22 cellular contexts compared by ENCODE assay signal in the genomic region with DNA sequence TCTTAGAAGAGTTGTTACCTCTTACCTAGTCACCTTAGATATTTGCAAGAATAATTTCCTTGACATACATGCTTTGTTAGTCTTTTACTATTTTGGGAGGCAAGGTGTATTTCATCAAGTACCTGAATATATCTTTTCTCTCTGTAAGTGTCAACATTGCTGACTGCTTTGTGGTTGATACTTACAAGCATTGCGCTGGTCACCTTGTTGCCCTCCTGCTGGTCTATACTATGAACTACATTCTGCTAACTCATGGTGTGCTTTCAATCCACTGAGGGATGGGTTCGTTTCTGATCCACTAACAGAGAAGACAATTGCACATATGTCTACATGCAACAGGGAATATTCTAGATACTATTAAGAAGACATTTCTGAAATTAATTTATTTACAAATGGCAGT.
DNase-seq lines count a peak whose midpoint lies in the region; ATAC-seq, FAIRE-seq and TF ChIP-seq lines count a peak whose summit lies in the region.
"Had no signal": no experiment of that assay in that cellular context is flagged by ENCODE, and none has a peak within 500 bp of the region (broad histone marks: within the 10 kb centered on the region; RNA-seq: fewer than 3 reads in every experiment).

No MANE protein-coding gene starts in this region.

- H2BK5ac ChIP-seq in H1 (ENCODE audit: low read depth, low read length): no peak overlapping the region

- H3K27ac ChIP-seq in H1 (ENCODE audit: low read depth, low read length): no peak overlapping the region
- H3K27ac ChIP-seq in Karpas-422 (ENCODE audit: low read length): no peak overlapping the region
- H3K27ac ChIP-seq: HL-60, left lung had no signal

- H3K4me3 ChIP-seq in NT2/D1 (ENCODE audit: insufficient read length, low read depth) (no peak overlapping the region), H1 (ENCODE audit: extremely low read depth in 1 of 4, insufficient read depth in 2 of 4, low read depth in 3 of 4, low read length in 4 of 4) (no peak overlapping the region), Karpas-422 (ENCODE audit: low read length) (no peak overlapping the region)
- H3K4me3 ChIP-seq: left lung had no signal

- H3K27me3 ChIP-seq in NT2/D1 (ENCODE audit: insufficient read depth, insufficient read length) (no peaks in the 10 kb centered on the region), H1 (replicated peaks in 1 of 4; ENCODE audit: control insufficient read depth in 3 of 4, extremely low read depth in 1 of 4, insufficient read depth in 3 of 4, low read length in 3 of 4) (no peaks in the 10 kb centered on the region), Karpas-422 (ENCODE audit: low read length) (no peaks in the 10 kb centered on the region)
- H3K27me3 ChIP-seq: left lung had no signal

- H2AFZ ChIP-seq in H1 (ENCODE audit: low read length) (no peak overlapping the region), Karpas-422 (ENCODE audit: low read length) (no peak overlapping the region)

- no peak overlapping the region for H4K91ac ChIP-seq in H1 (replicated peaks; ENCODE audit: insufficient read length, low read length)

- H3K9me3 Mint-ChIP-seq in type B pancreatic cell: no peaks in the 10 kb centered on the region

- H3K4me1 ChIP-seq in NT2/D1 (ENCODE audit: insufficient read depth, insufficient read length): no peaks in the 10 kb centered on the region
- H3K4me1 ChIP-seq in H1 (replicated peaks in 1 of 4; ENCODE audit: control insufficient read depth in 3 of 4, insufficient read depth in 4 of 4, low read length in 3 of 4): no peaks in the 10 kb centered on the region
- no peaks in the 10 kb centered on the region for H3K4me1 ChIP-seq in Karpas-422 (ENCODE audit: low read length)
- H3K4me1 ChIP-seq: left lung had no signal

- no peaks in the 10 kb centered on the region for H3K36me3 Mint-ChIP-seq in type B pancreatic cell
- H3K36me3 Mint-ChIP-seq: CD4-positive, CD25-positive, alpha-beta regulatory T cell had no signal

- H4K8ac ChIP-seq in H1 (ENCODE audit: extremely low read depth, insufficient read depth, low read length): no peak overlapping the region

- no peak overlapping the region for H3K4me3 Mint-ChIP-seq in type B pancreatic cell
- H3K4me3 Mint-ChIP-seq: CD4-positive, CD25-positive, alpha-beta regulatory T cell had no signal

- H3K9me3 ChIP-seq in NT2/D1 (ENCODE audit: insufficient read depth, low read length) (no peaks in the 10 kb centered on the region), H1 (ENCODE audit: insufficient read depth in 2 of 2, low read depth in 1 of 2, low read length in 1 of 2) (peaks cover 0 to 2% of the 10 kb centered on the region in 2 experiments; a peak in 1 of 4 replicates), Karpas-422 (ENCODE audit: low read length) (peaks cover 42% of the 10 kb centered on the region)
- H3K9me3 ChIP-seq: left lung had no signal

- peak; percentile 0 for DNase-seq in SIG-M5 treated with dmso at 0.1 percent for 504 hours (lab: John Stamatoyannopoulos, UW; ENCODE audit: unreplicated experiment)
- DNase-seq in SIG-M5 (lab: John Stamatoyannopoulos, UW): no peak
- DNase-seq in NT2/D1 (ENCODE audit: low read depth, low spot score): peak; percentile 11
- no peak for DNase-seq in H1 (ENCODE audit: low read depth in 1 of 2, low spot score in 2 of 2)
- DNase-seq in type B pancreatic cell (ENCODE audit: extremely low spot score, unreplicated experiment): no peak
- DNase-seq in Karpas-422: no peak
- no peak for DNase-seq in nucleus accumbens (lab: John Stamatoyannopoulos, UW)
- DNase-seq: activated CD4-positive, alpha-beta T cell treated with anti-CD3 and anti-CD28 coated beads, Interleukin-2, amount 50 U/mL, for 48 hours; activated naive CD4-positive, alpha-beta T cell; activated T-cell treated with anti-CD3 and anti-CD28 coated beads for 4 hours; CD4-positive, CD25-positive, alpha-beta regulatory T cell; effector CD4-positive, alpha-beta T cell; left lung; NCI-H2029; NCI-H526; small intestine; stimulated activated CD4-positive, alpha-beta T cell treated with anti-CD3 and anti-CD28 coated beads, Interleukin-4, amount 100 ng/mL, for 1 hour; T-helper 1 cell had no signal

- no peaks in the 10 kb centered on the region for H3K36me3 ChIP-seq in NT2/D1 (ENCODE audit: insufficient read depth, insufficient read length, low read length)
- H3K36me3 ChIP-seq in H1 (ENCODE audit: control insufficient read depth in 2 of 4, insufficient read depth in 4 of 4, low read length in 3 of 4): no peaks in the 10 kb centered on the region
- H3K36me3 ChIP-seq in Karpas-422 (ENCODE audit: insufficient read depth, low read length): no peaks in the 10 kb centered on the region
- H3K36me3 ChIP-seq: left lung had no signal

- peaks cover 3% of the 10 kb centered on the region for H3K27me3 Mint-ChIP-seq in type B pancreatic cell
- H3K27me3 Mint-ChIP-seq: CD4-positive, CD25-positive, alpha-beta regulatory T cell had no signal

- no peak overlapping the region for H2BK15ac ChIP-seq in H1 (ENCODE audit: low read length)

- TF ChIP-seq EP300 in H1 (IDR thresholded peaks at IDR 0.05; ENCODE audit: borderline replicate concordance in 1 of 2, low read depth in 2 of 2, low read length in 2 of 2): no peak

- CTCF ChIA-PET in H1 (lab: Charles Lee; ENCODE audit: partially characterized antibody): no interaction called here

- no peak overlapping the region for H3K18ac ChIP-seq in H1 (ENCODE audit: extremely low read depth, low read length)

- no peak overlapping the region for H3K4ac ChIP-seq in H1 (replicated peaks; ENCODE audit: insufficient read length, low read depth, low read length)

- FAIRE-seq in H1 (lab: Jason Lieb, UNC): peak; percentile 85
- FAIRE-seq: RCC 7860, small intestine, urothelium cell line had no signal

- no peaks in the 10 kb centered on the region for H3K9me2 ChIP-seq in Karpas-422 (replicated peaks; ENCODE audit: insufficient read depth, low read length)

- H2AK5ac ChIP-seq in H1 (ENCODE audit: low read depth, low read length): no peak overlapping the region

- no peak overlapping the region for H3K14ac ChIP-seq in H1 (ENCODE audit: insufficient read length)

- no peak for ATAC-seq in GM19035 (IDR thresholded peaks at IDR 0.05; ENCODE audit: unreplicated experiment)
- ATAC-seq: left lung had no signal

- peak in 1 of 2 experiments; percentile 30; a peak in 3 of 4 replicates for TF ChIP-seq RAD21 in H1 (IDR thresholded peaks at IDR 0.05 in 1 of 2, conservative IDR thresholded peaks at IDR 0.05 in 1 of 2; ENCODE audit: low read depth in 2 of 2, low read length in 2 of 2)

- H2BK120ac ChIP-seq in H1 (replicated peaks; ENCODE audit: low read depth, low read length): no peak overlapping the region

- TF ChIP-seq POLR2A in H1 (IDR thresholded peaks at IDR 0.05; ENCODE audit: control extremely low read depth in 1 of 2, low read depth in 2 of 2, low read length in 2 of 2): no peak

- no peak overlapping the region for H3K23ac ChIP-seq in H1 (ENCODE audit: insufficient read length)

- POLR2A ChIA-PET in H1 (lab: Charles Lee; ENCODE audit: partially characterized antibody): no interaction called here

- TF ChIP-seq CTCF in H1 (IDR thresholded peaks at IDR 0.05; ENCODE audit: control extremely low read depth in 1 of 3, insufficient read depth in 1 of 3, low read depth in 1 of 3, low read length in 3 of 3) (peak in 1 of 3 experiments; percentile 46; a peak in 1 of 4 replicates), type B pancreatic cell (conservative IDR thresholded peaks at IDR 0.05) (peak; percentile 60)

- 88% methylated on average over 2 of the region's 2 CpGs; no CpG with 5 or more reads in 1 of the 2 experiments for WGBS in H1 (ENCODE audit: extremely low coverage in 1 of 2, insufficient coverage in 1 of 2, insufficient read length in 1 of 2, insufficient replicate concordance in 2 of 2, low coverage in 1 of 2, low lambda C conversion rate in 2 of 2, missing lambda C conversion rate in 1 of 2), 2 experiments

- no peaks in the 10 kb centered on the region for H3K4me1 Mint-ChIP-seq in type B pancreatic cell (ENCODE audit: unreplicated experiment)
- H3K4me1 Mint-ChIP-seq: CD4-positive, CD25-positive, alpha-beta regulatory T cell had no signal

- H3K79me2 ChIP-seq in H1 (ENCODE audit: control insufficient read depth in 1 of 2, insufficient read depth in 2 of 2, low read length in 2 of 2): no peaks in the 10 kb centered on the region
- no peaks in the 10 kb centered on the region for H3K79me2 ChIP-seq in Karpas-422 (ENCODE audit: low read length)

- H2BK12ac ChIP-seq in H1 (ENCODE audit: low read depth, low read length): no peak overlapping the region

- H3K27ac Mint-ChIP-seq in type B pancreatic cell: no peak overlapping the region
- H3K27ac Mint-ChIP-seq: CD4-positive, CD25-positive, alpha-beta regulatory T cell had no signal

- H2BK20ac ChIP-seq in H1 (ENCODE audit: low read length): no peak overlapping the region

- H4K20me1 ChIP-seq in H1 (replicated peaks in 1 of 2; ENCODE audit: control insufficient read depth in 1 of 2, insufficient read depth in 2 of 2, low read length in 2 of 2) (no peaks in the 10 kb centered on the region), Karpas-422 (ENCODE audit: insufficient read depth, low read depth, low read length) (no peaks in the 10 kb centered on the region)

- H4K5ac ChIP-seq in H1 (ENCODE audit: insufficient read length, low read depth, low read length): no peak overlapping the region

- no peak overlapping the region for H3K9ac ChIP-seq in NT2/D1 (ENCODE audit: insufficient read length, low read depth)
- no peak overlapping the region for H3K9ac ChIP-seq in H1 (replicated peaks in 1 of 4; ENCODE audit: extremely low read depth in 1 of 4, low read depth in 3 of 4, low read length in 3 of 4)
- no peak overlapping the region for H3K9ac ChIP-seq in Karpas-422 (ENCODE audit: low read length)

- no peak overlapping the region for H3K56ac ChIP-seq in H1 (replicated peaks; ENCODE audit: insufficient read length, low read depth, low read length)

- no peak overlapping the region for H3K4me2 ChIP-seq in H1 (ENCODE audit: insufficient read depth in 1 of 2, low read depth in 2 of 2, low read length in 2 of 2)
- no peak overlapping the region for H3K4me2 ChIP-seq in Karpas-422 (ENCODE audit: low read depth, low read length, poor library complexity, severe bottlenecking)

- no peaks in the 10 kb centered on the region for H3K23me2 ChIP-seq in H1 (ENCODE audit: low read depth, low read length)

- H3K79me1 ChIP-seq in H1 (ENCODE audit: low read depth, low read length): no peaks in the 10 kb centered on the region

TF ChIP-seq in H1, 55 proteins besides CTCF, POLR2A, EP300 and RAD21 (continues in another document):
- no peak for TF ChIP-seq SIN3A (conservative IDR thresholded peaks at IDR 0.05 in 1 of 2, IDR thresholded peaks at IDR 0.05 in 1 of 2; ENCODE audit: low read depth in 1 of 2, low read length in 2 of 2)
- no peak for TF ChIP-seq TAF7 (optimal IDR thresholded peaks at IDR 0.05; ENCODE audit: borderline replicate concordance, low read depth, low read length)
- no peak for TF ChIP-seq TEAD4 (IDR thresholded peaks at IDR 0.05; ENCODE audit: low read depth, low read length)
- no peak for TF ChIP-seq ASH2L (IDR thresholded peaks at IDR 0.05; ENCODE audit: low read length)
- TF ChIP-seq CEBPB (IDR thresholded peaks at IDR 0.05; ENCODE audit: low read depth, low read length): no peak
- no peak for TF ChIP-seq GTF2F1 (IDR thresholded peaks at IDR 0.05; ENCODE audit: borderline replicate concordance, low read depth, low read length)
- no peak for TF ChIP-seq BCL11A (IDR thresholded peaks at IDR 0.05; ENCODE audit: low read depth in 2 of 2, low read length in 2 of 2)

Comparison
In these comparisons a context has a peak if more than half of its experiments do, and no peak if none do; other contexts are left out.
1. DNase-seq: peak in SIG-M5 treated with dmso at 0.1 percent for 504 hours (single experiment) and NT2/D1 (single experiment); none in SIG-M5 (single experiment), H1 (0 of 2), type B pancreatic cell (single experiment), Karpas-422 (single experiment) and nucleus accumbens (0 of 56).